ENCODE assay signal across 1 cellular context in the genomic region with DNA sequence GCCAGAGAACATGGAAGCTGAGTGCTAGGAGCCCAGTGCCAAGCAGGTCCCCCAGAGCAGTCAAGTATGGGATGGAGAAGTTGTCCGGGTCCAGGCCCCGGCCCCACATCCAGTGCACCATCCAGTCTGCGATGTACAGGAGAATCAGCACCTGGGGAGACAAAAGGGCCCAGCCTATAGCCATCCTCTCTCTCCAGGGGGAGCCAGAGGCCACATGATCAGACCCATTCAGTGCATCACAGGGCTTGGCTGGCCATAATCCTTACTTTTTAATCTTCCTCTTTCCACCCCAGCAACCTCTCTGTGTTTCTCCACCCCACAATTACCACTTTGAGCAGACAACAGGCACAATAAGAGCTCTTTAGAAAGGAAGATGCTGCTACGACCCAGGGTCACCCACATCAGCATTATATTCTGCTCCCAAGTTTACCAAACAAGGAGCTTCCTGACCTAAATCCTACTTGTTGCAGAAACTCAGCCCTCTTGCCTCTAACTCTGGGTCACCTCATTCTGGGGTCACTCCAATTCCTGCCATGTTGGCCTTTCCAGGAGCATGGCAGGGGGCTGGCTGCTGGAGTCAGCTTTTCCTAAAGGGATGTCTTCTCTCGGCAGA.
TF ChIP-seq lines count a peak whose summit lies in the region.

No MANE protein-coding gene starts in this region.

TF ChIP-seq in H1, 55 proteins besides CTCF, POLR2A, EP300 and RAD21:
- TF ChIP-seq PHF8 (conservative IDR thresholded peaks at IDR 0.05; ENCODE audit: low read depth, low read length), result no peak
- TF ChIP-seq, protein P1, sequence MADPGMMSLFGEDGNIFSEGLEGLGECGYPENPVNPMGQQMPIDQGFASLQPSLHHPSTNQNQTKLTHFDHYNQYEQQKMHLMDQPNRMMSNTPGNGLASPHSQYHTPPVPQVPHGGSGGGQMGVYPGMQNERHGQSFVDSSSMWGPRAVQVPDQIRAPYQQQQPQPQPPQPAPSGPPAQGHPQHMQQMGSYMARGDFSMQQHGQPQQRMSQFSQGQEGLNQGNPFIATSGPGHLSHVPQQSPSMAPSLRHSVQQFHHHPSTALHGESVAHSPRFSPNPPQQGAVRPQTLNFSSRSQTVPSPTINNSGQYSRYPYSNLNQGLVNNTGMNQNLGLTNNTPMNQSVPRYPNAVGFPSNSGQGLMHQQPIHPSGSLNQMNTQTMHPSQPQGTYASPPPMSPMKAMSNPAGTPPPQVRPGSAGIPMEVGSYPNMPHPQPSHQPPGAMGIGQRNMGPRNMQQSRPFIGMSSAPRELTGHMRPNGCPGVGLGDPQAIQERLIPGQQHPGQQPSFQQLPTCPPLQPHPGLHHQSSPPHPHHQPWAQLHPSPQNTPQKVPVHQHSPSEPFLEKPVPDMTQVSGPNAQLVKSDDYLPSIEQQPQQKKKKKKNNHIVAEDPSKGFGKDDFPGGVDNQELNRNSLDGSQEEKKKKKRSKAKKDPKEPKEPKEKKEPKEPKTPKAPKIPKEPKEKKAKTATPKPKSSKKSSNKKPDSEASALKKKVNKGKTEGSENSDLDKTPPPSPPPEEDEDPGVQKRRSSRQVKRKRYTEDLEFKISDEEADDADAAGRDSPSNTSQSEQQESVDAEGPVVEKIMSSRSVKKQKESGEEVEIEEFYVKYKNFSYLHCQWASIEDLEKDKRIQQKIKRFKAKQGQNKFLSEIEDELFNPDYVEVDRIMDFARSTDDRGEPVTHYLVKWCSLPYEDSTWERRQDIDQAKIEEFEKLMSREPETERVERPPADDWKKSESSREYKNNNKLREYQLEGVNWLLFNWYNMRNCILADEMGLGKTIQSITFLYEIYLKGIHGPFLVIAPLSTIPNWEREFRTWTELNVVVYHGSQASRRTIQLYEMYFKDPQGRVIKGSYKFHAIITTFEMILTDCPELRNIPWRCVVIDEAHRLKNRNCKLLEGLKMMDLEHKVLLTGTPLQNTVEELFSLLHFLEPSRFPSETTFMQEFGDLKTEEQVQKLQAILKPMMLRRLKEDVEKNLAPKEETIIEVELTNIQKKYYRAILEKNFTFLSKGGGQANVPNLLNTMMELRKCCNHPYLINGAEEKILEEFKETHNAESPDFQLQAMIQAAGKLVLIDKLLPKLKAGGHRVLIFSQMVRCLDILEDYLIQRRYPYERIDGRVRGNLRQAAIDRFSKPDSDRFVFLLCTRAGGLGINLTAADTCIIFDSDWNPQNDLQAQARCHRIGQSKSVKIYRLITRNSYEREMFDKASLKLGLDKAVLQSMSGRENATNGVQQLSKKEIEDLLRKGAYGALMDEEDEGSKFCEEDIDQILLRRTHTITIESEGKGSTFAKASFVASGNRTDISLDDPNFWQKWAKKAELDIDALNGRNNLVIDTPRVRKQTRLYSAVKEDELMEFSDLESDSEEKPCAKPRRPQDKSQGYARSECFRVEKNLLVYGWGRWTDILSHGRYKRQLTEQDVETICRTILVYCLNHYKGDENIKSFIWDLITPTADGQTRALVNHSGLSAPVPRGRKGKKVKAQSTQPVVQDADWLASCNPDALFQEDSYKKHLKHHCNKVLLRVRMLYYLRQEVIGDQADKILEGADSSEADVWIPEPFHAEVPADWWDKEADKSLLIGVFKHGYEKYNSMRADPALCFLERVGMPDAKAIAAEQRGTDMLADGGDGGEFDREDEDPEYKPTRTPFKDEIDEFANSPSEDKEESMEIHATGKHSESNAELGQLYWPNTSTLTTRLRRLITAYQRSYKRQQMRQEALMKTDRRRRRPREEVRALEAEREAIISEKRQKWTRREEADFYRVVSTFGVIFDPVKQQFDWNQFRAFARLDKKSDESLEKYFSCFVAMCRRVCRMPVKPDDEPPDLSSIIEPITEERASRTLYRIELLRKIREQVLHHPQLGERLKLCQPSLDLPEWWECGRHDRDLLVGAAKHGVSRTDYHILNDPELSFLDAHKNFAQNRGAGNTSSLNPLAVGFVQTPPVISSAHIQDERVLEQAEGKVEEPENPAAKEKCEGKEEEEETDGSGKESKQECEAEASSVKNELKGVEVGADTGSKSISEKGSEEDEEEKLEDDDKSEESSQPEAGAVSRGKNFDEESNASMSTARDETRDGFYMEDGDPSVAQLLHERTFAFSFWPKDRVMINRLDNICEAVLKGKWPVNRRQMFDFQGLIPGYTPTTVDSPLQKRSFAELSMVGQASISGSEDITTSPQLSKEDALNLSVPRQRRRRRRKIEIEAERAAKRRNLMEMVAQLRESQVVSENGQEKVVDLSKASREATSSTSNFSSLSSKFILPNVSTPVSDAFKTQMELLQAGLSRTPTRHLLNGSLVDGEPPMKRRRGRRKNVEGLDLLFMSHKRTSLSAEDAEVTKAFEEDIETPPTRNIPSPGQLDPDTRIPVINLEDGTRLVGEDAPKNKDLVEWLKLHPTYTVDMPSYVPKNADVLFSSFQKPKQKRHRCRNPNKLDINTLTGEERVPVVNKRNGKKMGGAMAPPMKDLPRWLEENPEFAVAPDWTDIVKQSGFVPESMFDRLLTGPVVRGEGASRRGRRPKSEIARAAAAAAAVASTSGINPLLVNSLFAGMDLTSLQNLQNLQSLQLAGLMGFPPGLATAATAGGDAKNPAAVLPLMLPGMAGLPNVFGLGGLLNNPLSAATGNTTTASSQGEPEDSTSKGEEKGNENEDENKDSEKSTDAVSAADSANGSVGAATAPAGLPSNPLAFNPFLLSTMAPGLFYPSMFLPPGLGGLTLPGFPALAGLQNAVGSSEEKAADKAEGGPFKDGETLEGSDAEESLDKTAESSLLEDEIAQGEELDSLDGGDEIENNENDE (IDR thresholded peaks at IDR 0.05; ENCODE audit: insufficient replicate concordance, low read length), result no peak
- TF ChIP-seq SRF (IDR thresholded peaks at IDR 0.05; ENCODE audit: low read depth, low read length), result no peak
- TF ChIP-seq RNF2 (IDR thresholded peaks at IDR 0.05; ENCODE audit: borderline replicate concordance, low read depth, low read length, missing control alignments, poor library complexity, severe bottlenecking), result no peak
- TF ChIP-seq CHD2 (IDR thresholded peaks at IDR 0.05; ENCODE audit: low read length), result no peak
- no peak for TF ChIP-seq NANOG (IDR thresholded peaks at IDR 0.05; ENCODE audit: insufficient read depth, low read depth, low read length, poor library complexity, severe bottlenecking)
- TF ChIP-seq BRCA1 (IDR thresholded peaks at IDR 0.05; ENCODE audit: low read depth, low read length), result no peak
